ENCODE assay signal across 20 cellular contexts in genomic region chr10:7378602-7379403, GRCh38. TPM values are rescaled to one million over a fixed set of nuclear protein-coding genes. Genes with fewer than 3 reads are reported as not detected.
DNase-seq lines count a peak whose midpoint lies in the region; ATAC-seq, FAIRE-seq and TF ChIP-seq lines count a peak whose summit lies in the region.
"Had no signal": no experiment of that assay in that cellular context is flagged by ENCODE, and none has a peak within 500 bp of the region (broad histone marks: within the 10 kb centered on the region; RNA-seq: fewer than 3 reads in every experiment).

No MANE protein-coding gene starts in this region.

- H4K20me1 ChIP-seq in IMR-90 (ENCODE audit: insufficient read depth, low read length) (no peaks in the 10 kb centered on the region), K562 (replicated peaks; ENCODE audit: control insufficient read depth, insufficient read depth, low read length) (peaks cover 18% of the 10 kb centered on the region)

- H3K79me2 ChIP-seq in K562 (ENCODE audit: control insufficient read depth, insufficient read depth, low read length), result peaks cover 30% of the 10 kb centered on the region

- peaks cover 45% of the 10 kb centered on the region for H3K4me1 Mint-ChIP-seq in activated T-cell treated with anti-CD3 and anti-CD28 coated beads, Interleukin-2, amount 50 U/mL, for 24 hours (ENCODE audit: low read depth)

- H3K27ac Mint-ChIP-seq in activated T-cell treated with anti-CD3 and anti-CD28 coated beads, Interleukin-2, amount 50 U/mL, for 24 hours, result peak overlapping the region; percentile 80
- H3K27ac Mint-ChIP-seq: activated CD4-positive, alpha-beta T cell treated with anti-CD3 and anti-CD28 coated beads, Interleukin-2, amount 10 ng/mL, durations not matched to agents 7 days and 5 days had no signal

- no peaks in the 10 kb centered on the region for H3K36me3 ChIP-seq in IMR-90 (ENCODE audit: control insufficient read depth, insufficient read depth, low read length)
- peaks cover 52% of the 10 kb centered on the region for H3K36me3 ChIP-seq in K562 (ENCODE audit: control insufficient read depth, insufficient read depth, low read length)
- H3K36me3 ChIP-seq: breast epithelium, SJCRH30 had no signal

- H3K14ac ChIP-seq in IMR-90 (replicated peaks; ENCODE audit: low read depth, low read length), result no peak overlapping the region

- H3K4me2 ChIP-seq in IMR-90 (ENCODE audit: low read depth, low read length), result no peak overlapping the region
- no peak overlapping the region for H3K4me2 ChIP-seq in K562 (ENCODE audit: insufficient read depth, low read length)

- no peak for TF ChIP-seq RAD21 in IMR-90 (IDR thresholded peaks at IDR 0.05; ENCODE audit: low read length)
- no peak for TF ChIP-seq RAD21 in K562 (CRISPR knock-in tag; conservative IDR thresholded peaks at IDR 0.05 in 1 of 2, IDR thresholded peaks at IDR 0.05 in 1 of 2)

- no peak overlapping the region for H3K4me3 Mint-ChIP-seq in activated T-cell treated with anti-CD3 and anti-CD28 coated beads, Interleukin-2, amount 50 U/mL, for 24 hours
- H3K4me3 Mint-ChIP-seq: activated CD4-positive, alpha-beta T cell treated with anti-CD3 and anti-CD28 coated beads, Interleukin-2, amount 10 ng/mL, durations not matched to agents 7 days and 5 days; nephron progenitor cell had no signal

- H2BK20ac ChIP-seq in IMR-90 (ENCODE audit: low read depth, low read length), result no peak overlapping the region

- POLR2A ChIA-PET in IMR-90 (lab: Charles Lee; ENCODE audit: unreplicated experiment), result no interaction called here
- POLR2A ChIA-PET in K562 (lab: Yijun Ruan, JAX), result no interaction called here

- in situ Hi-C loops in IMR-90 (cut with MboI; ENCODE audit: low sequenced_read_pairs), result no loop called here
- in situ Hi-C loops in K562 (cut with MboI), result no loop called here

- TF ChIP-seq POLR2A in IMR-90 (IDR thresholded peaks at IDR 0.05; ENCODE audit: low read depth, low read length) (no peak), K562 (conservative IDR thresholded peaks at IDR 0.05) (no peak)

- H3K4me3 ChIP-seq in IMR-90 (ENCODE audit: insufficient read depth, low read depth, low read length) (no peak overlapping the region), K562 (no peak overlapping the region)
- H3K4me3 ChIP-seq: breast epithelium, dorsolateral prefrontal cortex, esophagus muscularis mucosa, SJCRH30, spleen had no signal

- no peak overlapping the region for H2AK9ac ChIP-seq in IMR-90 (replicated peaks; ENCODE audit: low read depth, low read length, poor library complexity)

- CTCF ChIA-PET in IMR-90 (lab: Yijun Ruan, JAX) (no interaction called here), K562 (lab: Yijun Ruan, JAX; ENCODE audit: low intra/inter-chr PET ratio) (no interaction called here)

- H4K91ac ChIP-seq in IMR-90 (ENCODE audit: insufficient read depth, low read depth, low read length), result no peak overlapping the region

- no peak for TF ChIP-seq CTCF in IMR-90 (conservative IDR thresholded peaks at IDR 0.05; ENCODE audit: low read depth, low read length)
- no peak for TF ChIP-seq CTCF in K562 (IDR thresholded peaks at IDR 0.05 in 2 of 3, conservative IDR thresholded peaks at IDR 0.05 in 1 of 3; ENCODE audit: insufficient read depth in 2 of 3, low read depth in 1 of 3, low read length in 3 of 3)

- H2AK5ac ChIP-seq in IMR-90 (ENCODE audit: low read depth, low read length), result no peak overlapping the region

- no peak overlapping the region for H3K18ac ChIP-seq in IMR-90 (ENCODE audit: low read depth, low read length)

- H3K9ac ChIP-seq in IMR-90 (ENCODE audit: low read depth, low read length) (no peak overlapping the region), K562 (ENCODE audit: insufficient read depth in 1 of 2, low read depth in 2 of 2, low read length in 2 of 2) (no peak overlapping the region)

- no peak for TF ChIP-seq EP300 in K562 (IDR thresholded peaks at IDR 0.05; ENCODE audit: low read length)

- H3K79me1 ChIP-seq in IMR-90 (ENCODE audit: low read depth in 1 of 2, low read length in 2 of 2), result no peaks in the 10 kb centered on the region

- H4K5ac ChIP-seq in IMR-90 (ENCODE audit: low read depth, low read length), result no peak overlapping the region

- intact Hi-C loops in IMR-90 (cut with micrococcal nuclease) (no loop called here), K562 (cut with micrococcal nuclease) (no loop called here), left colon (cut with DNase I, micrococcal nuclease) (no loop called here)

- peak overlapping the region; percentile 70 for H2BK5ac ChIP-seq in IMR-90 (ENCODE audit: low read depth, low read length, poor library complexity, severe bottlenecking)

- H3K36me3 Mint-ChIP-seq in activated T-cell treated with anti-CD3 and anti-CD28 coated beads, Interleukin-2, amount 50 U/mL, for 24 hours (ENCODE audit: low read depth), result peaks cover 81% of the 10 kb centered on the region

- H3K27ac ChIP-seq in IMR-90 (ENCODE audit: insufficient read depth, low read length) (no peak overlapping the region), K562 (ENCODE audit: extremely low read depth, low read depth, low read length) (no peak overlapping the region)
- H3K27ac ChIP-seq: breast epithelium, dorsolateral prefrontal cortex, esophagus muscularis mucosa, SJCRH30 had no signal

- dilution Hi-C loops in IMR-90 (cut with HindIII; ENCODE audit: low sequenced_read_pairs, unreplicated experiment), result no loop called here

- H2AFZ ChIP-seq in IMR-90 (replicated peaks; ENCODE audit: low read length, poor library complexity), result no peak overlapping the region
- H2AFZ ChIP-seq in K562 (ENCODE audit: low read depth, low read length), result no peak overlapping the region

- no peak for ATAC-seq in IMR-90 (ENCODE audit: low read depth)
- no peak for ATAC-seq in K562
- ATAC-seq in left colon, result no peak
- ATAC-seq in GM18867 (IDR thresholded peaks at IDR 0.05; ENCODE audit: unreplicated experiment), result no peak
- ATAC-seq: HCT116 had no signal

- no peak overlapping the region for H3K23ac ChIP-seq in IMR-90 (ENCODE audit: low read depth, low read length)

- H2BK15ac ChIP-seq in IMR-90 (ENCODE audit: low read depth, low read length), result no peak overlapping the region

- H3K9me3 Mint-ChIP-seq in activated T-cell treated with anti-CD3 and anti-CD28 coated beads, Interleukin-2, amount 50 U/mL, for 24 hours, result no peaks in the 10 kb centered on the region
- H3K9me3 Mint-ChIP-seq: activated CD4-positive, alpha-beta T cell treated with anti-CD3 and anti-CD28 coated beads, Interleukin-2, amount 10 ng/mL, durations not matched to agents 7 days and 5 days had no signal

- no peak overlapping the region for H2BK120ac ChIP-seq in IMR-90 (ENCODE audit: low read depth, low read length)

- H3K4ac ChIP-seq in IMR-90 (ENCODE audit: low read depth, low read length), result no peak overlapping the region

- peaks cover 2% of the 10 kb centered on the region; the same call in 1 of the 2 replicates for H3K4me1 ChIP-seq in IMR-90 (ENCODE audit: control insufficient read depth, insufficient read depth, low read length)
- H3K4me1 ChIP-seq in K562 (replicated peaks in 1 of 2; ENCODE audit: control insufficient read depth in 2 of 2, insufficient read depth in 2 of 2, low read length in 2 of 2), result peaks cover 0 to 11% of the 10 kb centered on the region in 2 experiments; a peak in 3 of 5 replicates
- H3K4me1 ChIP-seq: breast epithelium, esophagus muscularis mucosa had no signal

- no TSS peak for BruUV-seq in IMR-90 (replicated peaks; lab: Mats Ljungman, UMichigan)
- BruUV-seq in K562 (replicated peaks; lab: Mats Ljungman, UMichigan), result no TSS peak

- DNase-seq in activated T-cell treated with anti-CD3 and anti-CD28 coated beads, Interleukin-2, amount 50 U/mL, for 24 hours, result no peak
- DNase-seq in activated T-cell treated with anti-CD3 and anti-CD28 coated beads for 4 hours, result no peak
- DNase-seq in IMR-90, result no peak
- no peak for DNase-seq in K562 (ENCODE audit: extremely low read depth in 1 of 4, low spot score in 3 of 4)
- peak; percentile 20 to 32 for DNase-seq in stimulated activated CD8-positive, alpha-beta memory T cell treated with anti-CD3 and anti-CD28 coated beads, Interleukin-7, amount 100 ng/mL, for 4 hours (ENCODE audit: low read depth in 2 of 2)
- DNase-seq in NCI-H82 (lab: John Stamatoyannopoulos, UW), result no peak
- no peak for DNase-seq in left colon
- DNase-seq: activated CD4-positive, alpha-beta T cell treated with anti-CD3 and anti-CD28 coated beads, Interleukin-2, amount 10 ng/mL, durations not matched to agents 7 days and 5 days; dorsolateral prefrontal cortex; glutamatergic neuron; NCI-H187; NCI-H446 treated with DMSO at 0.1 percent for 48 hours; nephron progenitor cell; SJCRH30; spleen; T1000 had no signal

- no CpG with 5 or more reads among the region's 8 CpGs for WGBS in IMR-90 (ENCODE audit: extremely low coverage in 2 of 2, insufficient read length in 1 of 2), 2 experiments
- WGBS in K562 (ENCODE audit: insufficient coverage, low coverage, missing lambda C conversion rate), result 72% methylated on average over 7 of the region's 8 CpGs

- no peak overlapping the region for H3K56ac ChIP-seq in IMR-90 (ENCODE audit: extremely low read depth, insufficient read depth, low read length)

- H4K8ac ChIP-seq in IMR-90 (ENCODE audit: low read depth in 2 of 2, low read length in 2 of 2), result no peak overlapping the region

- FAIRE-seq in K562 (lab: Jason Lieb, UNC), result no peak

- H3K27me3 ChIP-seq in IMR-90 (ENCODE audit: control insufficient read depth, insufficient read depth, low read length) (no peaks in the 10 kb centered on the region), K562 (ENCODE audit: control insufficient read depth in 2 of 2, insufficient read depth in 2 of 2, low read length in 2 of 2) (no peaks in the 10 kb centered on the region)
- H3K27me3 ChIP-seq: breast epithelium, dorsolateral prefrontal cortex, esophagus muscularis mucosa, SJCRH30, spleen had no signal

- H3K9me1 ChIP-seq in IMR-90 (ENCODE audit: insufficient read depth, low read length) (peaks cover 2% of the 10 kb centered on the region; the same call in 1 of the 2 replicates), K562 (ENCODE audit: control insufficient read depth, insufficient read depth, low read length) (peaks cover 3% of the 10 kb centered on the region)

- H3K9me3 ChIP-seq in IMR-90 (ENCODE audit: control insufficient read depth, insufficient read depth, low read length), result no peaks in the 10 kb centered on the region; the same call in 1 of the 2 replicates
- no peaks in the 10 kb centered on the region for H3K9me3 ChIP-seq in K562 (replicated peaks; ENCODE audit: control insufficient read depth, insufficient read depth, low read depth, low read length)
- H3K9me3 ChIP-seq: breast epithelium, esophagus muscularis mucosa, SJCRH30 had no signal

- no peaks in the 10 kb centered on the region for H3K27me3 Mint-ChIP-seq in activated T-cell treated with anti-CD3 and anti-CD28 coated beads, Interleukin-2, amount 50 U/mL, for 24 hours
- H3K27me3 Mint-ChIP-seq: activated CD4-positive, alpha-beta T cell treated with anti-CD3 and anti-CD28 coated beads, Interleukin-2, amount 10 ng/mL, durations not matched to agents 7 days and 5 days had no signal

RNA-seq across cellular contexts. Expression of gene SFMBT2, which starts 32.0 kb away (rescaled TPM):
- total RNA-seq in IMR-90 (2012; rRNA removed), result 1.1 and 1.3 TPM in 2 replicates
- 0.53 and 0.70 TPM in 2 replicates for polyA plus RNA-seq in IMR-90 (2012; rRNA removed)
- polyA plus RNA-seq in IMR-90 (2012; cell fraction: cytosol; rRNA removed), result 0.25 and 0.26 TPM in 2 replicates
- polyA plus RNA-seq in IMR-90 (2012; cell fraction: nucleus; rRNA removed; ENCODE audit: low replicate concordance), result 0.88 and 2.3 TPM in 2 replicates
- 51.8 and 114 TPM in 2 replicates for total RNA-seq in K562 (2011; cell fraction: chromatin; rRNA removed; ENCODE audit: low replicate concordance)
- 23.8 and 29.5 TPM in 2 replicates for total RNA-seq in K562 (2011; cell fraction: nucleolus; rRNA removed)
- total RNA-seq in K562 (2011; cell fraction: nucleoplasm; rRNA removed), result 50.7 and 67.7 TPM in 2 replicates
- total RNA-seq in K562 (2014; rRNA removed), result 5.2 and 6.4 TPM in 2 replicates
- 9.6 and 9.9 TPM in 2 replicates for total RNA-seq in K562 (2014; rRNA removed; fragmentation: Illumina TruSeq; extraction: Trizol)
- total RNA-seq in K562 (2015; rRNA removed; fragmentation: Illumina TruSeq; extraction: Trizol), result 7.3 and 7.6 TPM in 2 replicates
- 12.1 and 13.6 TPM in 2 replicates for total RNA-seq in K562 (2021)
- 8.4 and 10.0 TPM in 2 replicates for polyA plus RNA-seq in K562 (2011; rRNA removed)
- 4.1 and 7.4 TPM in 2 replicates for polyA plus RNA-seq in K562 (2011; cell fraction: cytosol; rRNA removed)
- 23.9 and 27.9 TPM in 2 replicates for polyA plus RNA-seq in K562 (2011; cell fraction: nucleus; rRNA removed)
- 5.0 and 6.9 TPM in 2 replicates for polyA plus RNA-seq in K562 (2012)
- 7.8 and 9.2 TPM in 2 replicates for polyA plus RNA-seq in K562 (2014; fragmentation: Illumina TruSeq; extraction: Trizol)
- polyA plus RNA-seq in K562 (2014; fragmentation: Nextera tagmentation; extraction: Ambion mirVana), result 1 to 10 TPM; 1.2 TPM
- polyA plus RNA-seq in K562 (2014; rRNA removed), result 6.2 and 6.5 TPM in 2 replicates
- 17.7 and 30.0 TPM in 2 replicates for polyA minus RNA-seq in K562 (2011; rRNA and poly(A)+ RNA removed)
- 8.5 and 9.5 TPM in 2 replicates for polyA minus RNA-seq in K562 (2011; cell fraction: cytosol; rRNA and poly(A)+ RNA removed)
- polyA minus RNA-seq in K562 (2011; cell fraction: nucleus; rRNA and poly(A)+ RNA removed), result 18.8 and 35.8 TPM in 2 replicates
- 1 to 10 TPM; 3.4 to 7.5 TPM for total RNA-seq in left colon

Comparison
In these comparisons a context has a peak if more than half of its experiments do, and no peak if none do; other contexts are left out.
1. DNase-seq: peak in stimulated activated CD8-positive, alpha-beta memory T cell treated with anti-CD3 and anti-CD28 coated beads, Interleukin-7, amount 100 ng/mL, for 4 hours (2 of 2); none in activated T-cell treated with anti-CD3 and anti-CD28 coated beads, Interleukin-2, amount 50 U/mL, for 24 hours (single experiment), activated T-cell treated with anti-CD3 and anti-CD28 coated beads for 4 hours (single experiment), IMR-90 (single experiment), K562 (0 of 4), NCI-H82 (single experiment) and left colon (0 of 2).